18 cellular contexts compared by ENCODE assay signal in genomic region chr1:231041705-231042261, GRCh38. TPM values are rescaled to one million over a fixed set of nuclear protein-coding genes. Genes with fewer than 3 reads are reported as not detected.
DNase-seq lines count a peak whose midpoint lies in the region; TF ChIP-seq lines count a peak whose summit lies in the region.
"Had no signal": no experiment of that assay in that cellular context is flagged by ENCODE, and none has a peak within 500 bp of the region (broad histone marks: within the 10 kb centered on the region; RNA-seq: fewer than 3 reads in every experiment).

No MANE protein-coding gene starts in this region.

- H3K27ac Mint-ChIP-seq in activated CD4-positive, alpha-beta T cell treated with anti-CD3 and anti-CD28 coated beads, Interleukin-2, amount 10 ng/mL, durations not matched to agents 24 days and 14 days: no peak overlapping the region
- H3K27ac Mint-ChIP-seq in brain (peak overlapping the region in 2 of 5 experiments; percentile 58 to 66), neural crest cell (ENCODE audit: unreplicated experiment) (no peak overlapping the region)
- H3K27ac Mint-ChIP-seq: H9 had no signal

- peak overlapping the region; percentile 66 for H3K4me3 Mint-ChIP-seq in activated CD4-positive, alpha-beta T cell treated with anti-CD3 and anti-CD28 coated beads, Interleukin-2, amount 10 ng/mL, durations not matched to agents 24 days and 14 days
- H3K4me3 Mint-ChIP-seq in brain: peak overlapping the region in 4 of 5 experiments; percentile 67 to 81 (median 73)
- H3K4me3 Mint-ChIP-seq in neural crest cell: peak overlapping the region; percentile 74

- CTCF ChIA-PET in HEK293 (lab: Yijun Ruan, JAX): interaction anchor here (0.9 kb wide), 1 partner anchor 9 kb away, joined by 6 read pairs; no protein-coding TSS in a partner anchor

- no peak for TF ChIP-seq CTCF in HEK293 (tag by site-specific recombination; IDR thresholded peaks at IDR 0.05)
- no peak for TF ChIP-seq CTCF in brain (conservative IDR thresholded peaks at IDR 0.05)
- no peak for TF ChIP-seq CTCF in neural crest cell (conservative IDR thresholded peaks at IDR 0.05)

- peaks cover 18% of the 10 kb centered on the region for H3K4me1 ChIP-seq in HEK293 (ENCODE audit: control insufficient read depth, insufficient read depth, low read length)

- POLR2A ChIA-PET in HEK293 (lab: Yijun Ruan, JAX): no interaction called here

- H3K9me3 Mint-ChIP-seq in activated CD4-positive, alpha-beta T cell treated with anti-CD3 and anti-CD28 coated beads, Interleukin-2, amount 10 ng/mL, durations not matched to agents 24 days and 14 days: peaks cover 6% of the 10 kb centered on the region
- H3K9me3 Mint-ChIP-seq in brain (peaks cover 4 to 39% (median 15%) of the 10 kb centered on the region in 5 experiments), neural crest cell (peaks cover 4% of the 10 kb centered on the region)

- peaks cover 44% of the 10 kb centered on the region for H3K27me3 Mint-ChIP-seq in activated CD4-positive, alpha-beta T cell treated with anti-CD3 and anti-CD28 coated beads, Interleukin-2, amount 10 ng/mL, durations not matched to agents 24 days and 14 days
- H3K27me3 Mint-ChIP-seq in brain: peaks cover 88% of the 10 kb centered on the region
- peaks cover 68% of the 10 kb centered on the region for H3K27me3 Mint-ChIP-seq in neural crest cell (ENCODE audit: low read depth)

- no peaks in the 10 kb centered on the region for H3K36me3 ChIP-seq in HEK293 (ENCODE audit: control insufficient read depth in 2 of 2, insufficient read depth in 1 of 2, low read length in 2 of 2)
- H3K36me3 ChIP-seq: MG63, sigmoid colon, tibial nerve had no signal

- H3K4me1 Mint-ChIP-seq in activated CD4-positive, alpha-beta T cell treated with anti-CD3 and anti-CD28 coated beads, Interleukin-2, amount 10 ng/mL, durations not matched to agents 24 days and 14 days: peaks cover 21% of the 10 kb centered on the region
- H3K4me1 Mint-ChIP-seq in brain (peaks cover 28% of the 10 kb centered on the region), neural crest cell (peaks cover 22% of the 10 kb centered on the region)

- intact Hi-C loops in activated CD4-positive, alpha-beta T cell treated with anti-CD3 and anti-CD28 coated beads, Interleukin-2, amount 10 ng/mL, durations not matched to agents 24 days and 14 days (cut with micrococcal nuclease): loop anchor here (2.0 to 10.0 kb wide), 2 partner anchors 173 to 397 kb away; partner anchors contain the start of genes C1orf198 and COG2

- no peaks in the 10 kb centered on the region for H3K9me3 ChIP-seq in HEK293 (ENCODE audit: control insufficient read depth, insufficient read depth, low read depth, low read length)
- H3K9me3 ChIP-seq: MG63, SK-N-SH had no signal

- H3K27ac ChIP-seq in HEK293 (ENCODE audit: extremely low read depth, low read depth, low read length): no peak overlapping the region
- H3K27ac ChIP-seq: sigmoid colon had no signal

- H3K36me3 Mint-ChIP-seq in activated CD4-positive, alpha-beta T cell treated with anti-CD3 and anti-CD28 coated beads, Interleukin-2, amount 10 ng/mL, durations not matched to agents 24 days and 14 days (ENCODE audit: low read depth): peaks cover 6% of the 10 kb centered on the region
- H3K36me3 Mint-ChIP-seq in brain (peaks cover 5% of the 10 kb centered on the region), neural crest cell (ENCODE audit: low read depth) (peaks cover 3% of the 10 kb centered on the region)

- no peak for DNase-seq in activated CD4-positive, alpha-beta T cell treated with anti-CD3 and anti-CD28 coated beads, Interleukin-2, amount 10 ng/mL, durations not matched to agents 24 days and 14 days
- DNase-seq in activated CD4-positive, alpha-beta T cell treated with anti-CD3 and anti-CD28 coated beads, Interleukin-2, amount 50 U/mL, for 1 hour: no peak
- DNase-seq in neural crest cell (ENCODE audit: low read depth, low spot score) (no peak), DMS153 treated with DMSO at 0.1 percent for 48 hours (lab: John Stamatoyannopoulos, UW; ENCODE audit: unreplicated experiment) (no peak), AML-193 (lab: John Stamatoyannopoulos, UW) (no peak)
- DNase-seq in stimulated activated CD4-positive, alpha-beta T cell treated with anti-CD3 and anti-CD28 coated beads, Interleukin-4, amount 100 ng/mL, for 24 hours: no peak
- DNase-seq: cortex of kidney, H9, MG63, NCI-H2029, NCI-H526, sigmoid colon had no signal

- no peak overlapping the region for H3K4me3 ChIP-seq in HEK293 (ENCODE audit: low read depth, low read length)
- H3K4me3 ChIP-seq: A549, GM12878, MG63 had no signal

TF ChIP-seq in HEK293, 187 proteins besides CTCF, POLR2A, EP300 and RAD21:
- peak; percentile 97 for TF ChIP-seq ZFHX2 (tag by site-specific recombination; conservative IDR thresholded peaks at IDR 0.05)
- peak; percentile 86 for TF ChIP-seq ZNF18 (tag by site-specific recombination; IDR thresholded peaks at IDR 0.05)
- peak; percentile 99 for TF ChIP-seq EGR2 (tag by site-specific recombination; IDR thresholded peaks at IDR 0.05; ENCODE audit: low read depth)
- TF ChIP-seq IKZF3 (tag by site-specific recombination; IDR thresholded peaks at IDR 0.05): no peak

RNA-seq across cellular contexts. Expression of gene FAM89A, which starts 1.7 kb away (rescaled TPM):
- 20.2 and 20.3 TPM in 2 replicates for total RNA-seq in activated CD4-positive, alpha-beta T cell treated with anti-CD3 and anti-CD28 coated beads, Interleukin-2, amount 10 ng/mL, durations not matched to agents 24 days and 14 days
- 6.2 TPM for polyA plus RNA-seq in brain (ENCODE audit: insufficient read depth, low read depth, low replicate concordance)
- total RNA-seq in neural crest cell: 15.1 and 16.0 TPM in 2 replicates
